In genomic region chr6:98836025-98836961, GRCh38 we compare ENCODE assay signal across 1 cellular context.
TF ChIP-seq lines count a peak whose summit lies in the region.

No MANE protein-coding gene starts in this region.

TF ChIP-seq in HepG2, 621 proteins besides CTCF, POLR2A, EP300 and RAD21 (continued from another document):
- TF ChIP-seq HOXA5 (CRISPR knock-in tag; IDR thresholded peaks at IDR 0.05), result no peak
- TF ChIP-seq NR1H2 (CRISPR knock-in tag; IDR thresholded peaks at IDR 0.05; ENCODE audit: borderline replicate concordance, low read depth), result no peak
- TF ChIP-seq, protein P1, sequence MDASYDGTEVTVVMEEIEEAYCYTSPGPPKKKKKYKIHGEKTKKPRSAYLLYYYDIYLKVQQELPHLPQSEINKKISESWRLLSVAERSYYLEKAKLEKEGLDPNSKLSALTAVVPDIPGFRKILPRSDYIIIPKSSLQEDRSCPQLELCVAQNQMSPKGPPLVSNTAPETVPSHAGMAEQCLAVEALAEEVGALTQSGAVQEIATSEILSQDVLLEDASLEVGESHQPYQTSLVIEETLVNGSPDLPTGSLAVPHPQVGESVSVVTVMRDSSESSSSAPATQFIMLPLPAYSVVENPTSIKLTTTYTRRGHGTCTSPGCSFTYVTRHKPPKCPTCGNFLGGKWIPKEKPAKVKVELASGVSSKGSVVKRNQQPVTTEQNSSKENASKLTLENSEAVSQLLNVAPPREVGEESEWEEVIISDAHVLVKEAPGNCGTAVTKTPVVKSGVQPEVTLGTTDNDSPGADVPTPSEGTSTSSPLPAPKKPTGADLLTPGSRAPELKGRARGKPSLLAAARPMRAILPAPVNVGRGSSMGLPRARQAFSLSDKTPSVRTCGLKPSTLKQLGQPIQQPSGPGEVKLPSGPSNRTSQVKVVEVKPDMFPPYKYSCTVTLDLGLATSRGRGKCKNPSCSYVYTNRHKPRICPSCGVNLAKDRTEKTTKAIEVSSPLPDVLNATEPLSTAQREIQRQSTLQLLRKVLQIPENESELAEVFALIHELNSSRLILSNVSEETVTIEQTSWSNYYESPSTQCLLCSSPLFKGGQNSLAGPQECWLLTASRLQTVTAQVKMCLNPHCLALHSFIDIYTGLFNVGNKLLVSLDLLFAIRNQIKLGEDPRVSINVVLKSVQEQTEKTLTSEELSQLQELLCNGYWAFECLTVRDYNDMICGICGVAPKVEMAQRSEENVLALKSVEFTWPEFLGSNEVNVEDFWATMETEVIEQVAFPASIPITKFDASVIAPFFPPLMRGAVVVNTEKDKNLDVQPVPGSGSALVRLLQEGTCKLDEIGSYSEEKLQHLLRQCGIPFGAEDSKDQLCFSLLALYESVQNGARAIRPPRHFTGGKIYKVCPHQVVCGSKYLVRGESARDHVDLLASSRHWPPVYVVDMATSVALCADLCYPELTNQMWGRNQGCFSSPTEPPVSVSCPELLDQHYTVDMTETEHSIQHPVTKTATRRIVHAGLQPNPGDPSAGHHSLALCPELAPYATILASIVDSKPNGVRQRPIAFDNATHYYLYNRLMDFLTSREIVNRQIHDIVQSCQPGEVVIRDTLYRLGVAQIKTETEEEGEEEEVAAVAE (CRISPR knock-in tag; IDR thresholded peaks at IDR 0.05; ENCODE audit: borderline replicate concordance), result no peak
